In genomic region chr6:144395835-144396234, GRCh38 we compare ENCODE assay signal across 28 cellular contexts.
DNase-seq lines count a peak whose midpoint lies in the region; TF ChIP-seq lines count a peak whose summit lies in the region.
"Had no signal": no experiment of that assay in that cellular context is flagged by ENCODE, and none has a peak within 500 bp of the region (broad histone marks: within the 10 kb centered on the region; RNA-seq: fewer than 3 reads in every experiment).

No MANE protein-coding gene starts in this region.

- H3K27ac Mint-ChIP-seq in activated naive CD8-positive, alpha-beta T cell: peak overlapping the region; percentile 6
- no peak overlapping the region for H3K27ac Mint-ChIP-seq in activated naive CD8-positive, alpha-beta T cell treated with anti-CD3 and anti-CD28 coated beads for 36 hours
- H3K27ac Mint-ChIP-seq in osteocyte (ENCODE audit: unreplicated experiment) (peak overlapping the region; percentile 38), endodermal cell (no peak overlapping the region)
- H3K27ac Mint-ChIP-seq: B cell, HFFc6 had no signal

- H3K27me3 ChIP-seq in uterus (no peaks in the 10 kb centered on the region), endodermal cell (ENCODE audit: control insufficient read depth, insufficient read depth, low read length, poor library complexity, severe bottlenecking) (no peaks in the 10 kb centered on the region)

- H3K9me3 ChIP-seq in uterus: no peaks in the 10 kb centered on the region
- peaks cover 20% of the 10 kb centered on the region for H3K9me3 ChIP-seq in endodermal cell (ENCODE audit: control insufficient read depth, low read length)
- H3K9me3 ChIP-seq: HAP-1 had no signal

- no peaks in the 10 kb centered on the region for H3K27me3 Mint-ChIP-seq in activated naive CD8-positive, alpha-beta T cell
- H3K27me3 Mint-ChIP-seq in activated naive CD8-positive, alpha-beta T cell treated with anti-CD3 and anti-CD28 coated beads for 36 hours: no peaks in the 10 kb centered on the region
- H3K27me3 Mint-ChIP-seq in osteocyte (ENCODE audit: unreplicated experiment): no peaks in the 10 kb centered on the region
- no peaks in the 10 kb centered on the region for H3K27me3 Mint-ChIP-seq in endodermal cell (ENCODE audit: insufficient read depth)
- H3K27me3 Mint-ChIP-seq: B cell had no signal

- H3K4me1 Mint-ChIP-seq in activated naive CD8-positive, alpha-beta T cell (ENCODE audit: low read depth): peaks cover 66% of the 10 kb centered on the region
- peaks cover 33% of the 10 kb centered on the region for H3K4me1 Mint-ChIP-seq in activated naive CD8-positive, alpha-beta T cell treated with anti-CD3 and anti-CD28 coated beads for 36 hours
- H3K4me1 Mint-ChIP-seq in osteocyte (ENCODE audit: unreplicated experiment) (peaks cover 39% of the 10 kb centered on the region), endodermal cell (peaks cover 4% of the 10 kb centered on the region)

- intact Hi-C loops in uterus (cut with DNase I; ENCODE audit: low total_unique reads): no loop called here

- H3K36me3 ChIP-seq in uterus (no peaks in the 10 kb centered on the region), endodermal cell (ENCODE audit: control insufficient read depth, insufficient read depth, low read length) (peaks cover 9% of the 10 kb centered on the region)
- H3K36me3 ChIP-seq: HAP-1 had no signal

- H3K27ac ChIP-seq in uterus: no peak overlapping the region
- H3K27ac ChIP-seq in endodermal cell (ENCODE audit: low read depth, low read length): no peak overlapping the region
- H3K27ac ChIP-seq: 22Rv1, C4-2B, RWPE1 had no signal

- H3K4me3 ChIP-seq in uterus (no peak overlapping the region), endodermal cell (ENCODE audit: low read length) (no peak overlapping the region)
- H3K4me3 ChIP-seq: HAP-1 had no signal

- H3K4me1 ChIP-seq in uterus (no peaks in the 10 kb centered on the region), endodermal cell (ENCODE audit: control insufficient read depth, insufficient read depth, low read length) (no peaks in the 10 kb centered on the region)
- H3K4me1 ChIP-seq: HAP-1 had no signal

- peaks cover 27% of the 10 kb centered on the region for H3K36me3 Mint-ChIP-seq in activated naive CD8-positive, alpha-beta T cell
- H3K36me3 Mint-ChIP-seq in activated naive CD8-positive, alpha-beta T cell treated with anti-CD3 and anti-CD28 coated beads for 36 hours: peaks cover 32% of the 10 kb centered on the region
- H3K36me3 Mint-ChIP-seq in osteocyte (ENCODE audit: unreplicated experiment): peaks cover 7% of the 10 kb centered on the region
- peaks cover 3% of the 10 kb centered on the region for H3K36me3 Mint-ChIP-seq in endodermal cell (ENCODE audit: low read depth)

- no peak overlapping the region for H3K4me3 Mint-ChIP-seq in activated naive CD8-positive, alpha-beta T cell
- no peak overlapping the region for H3K4me3 Mint-ChIP-seq in activated naive CD8-positive, alpha-beta T cell treated with anti-CD3 and anti-CD28 coated beads for 36 hours
- H3K4me3 Mint-ChIP-seq in osteocyte (ENCODE audit: unreplicated experiment) (no peak overlapping the region), endodermal cell (no peak overlapping the region)
- H3K4me3 Mint-ChIP-seq: B cell, HFFc6 had no signal

- TF ChIP-seq CTCF in osteocyte (IDR thresholded peaks at IDR 0.05) (no peak), uterus (IDR thresholded peaks at IDR 0.05) (no peak), endodermal cell (conservative IDR thresholded peaks at IDR 0.05) (no peak)

- no peak for TF ChIP-seq POLR2A in uterus (IDR thresholded peaks at IDR 0.05)

- peaks cover 10% of the 10 kb centered on the region for H3K9me3 Mint-ChIP-seq in activated naive CD8-positive, alpha-beta T cell (ENCODE audit: low read depth)
- H3K9me3 Mint-ChIP-seq in activated naive CD8-positive, alpha-beta T cell treated with anti-CD3 and anti-CD28 coated beads for 36 hours: peaks cover 19% of the 10 kb centered on the region
- H3K9me3 Mint-ChIP-seq in osteocyte (ENCODE audit: unreplicated experiment): no peaks in the 10 kb centered on the region
- H3K9me3 Mint-ChIP-seq in endodermal cell: peaks cover 16% of the 10 kb centered on the region

- WGBS in endodermal cell (ENCODE audit: insufficient coverage in 1 of 2, insufficient read length in 1 of 2), 2 experiments: 85% methylated on average over 1 of the region's 1 CpG; no CpG with 5 or more reads in 1 of the 2 experiments

- DNase-seq in activated naive CD8-positive, alpha-beta T cell treated with anti-CD3 and anti-CD28 coated beads for 36 hours: no peak
- peak; percentile 37 to 90 for DNase-seq in NOMO-1 (lab: John Stamatoyannopoulos, UW; ENCODE audit: unreplicated experiment in 2 of 2)
- DNase-seq in SIG-M5 treated with dmso at 0.1 percent for 504 hours (lab: John Stamatoyannopoulos, UW; ENCODE audit: unreplicated experiment): peak; percentile 73
- no peak for DNase-seq in osteocyte (ENCODE audit: extremely low spot score, unreplicated experiment)
- DNase-seq in uterus: no peak
- no peak for DNase-seq in endodermal cell
- no peak for DNase-seq in medulla oblongata (ENCODE audit: extremely low spot score)
- DNase-seq: DMS153, DND-41, GOT3, HFFc6, KBM-7, NCI-H1092, NCI-H1417 treated with DMSO at 0.1 percent for 48 hours, NCI-H1694 treated with DMSO at 0.1 percent for 48 hours, NCI-H2081, NCI-H2227 treated with DMSO at 0.1 percent for 48 hours, NCI-H510A, NCI-H69, SHP77, SK-N-SH, SW 1271 had no signal

- H3K9ac ChIP-seq in endodermal cell (ENCODE audit: extremely low read depth, low read length, poor library complexity, severe bottlenecking): no peak overlapping the region
- H3K9ac ChIP-seq: SK-N-SH had no signal

Comparison
In these comparisons a context has a peak if more than half of its experiments do, and no peak if none do; other contexts are left out.
1. H3K27ac Mint-ChIP-seq: peak in activated naive CD8-positive, alpha-beta T cell (single experiment) and osteocyte (single experiment); none in activated naive CD8-positive, alpha-beta T cell treated with anti-CD3 and anti-CD28 coated beads for 36 hours (single experiment) and endodermal cell (single experiment).
2. DNase-seq: peak in NOMO-1 (2 of 2) and SIG-M5 treated with dmso at 0.1 percent for 504 hours (single experiment); none in activated naive CD8-positive, alpha-beta T cell treated with anti-CD3 and anti-CD28 coated beads for 36 hours (single experiment), osteocyte (single experiment), uterus (0 of 2), endodermal cell (single experiment) and medulla oblongata (single experiment).